17 cellular contexts compared by ENCODE assay signal in genomic region chr13:111292710-111293485, GRCh38. TPM values are rescaled to one million over a fixed set of nuclear protein-coding genes. Genes with fewer than 3 reads are reported as not detected.
A peak's percentile ranks its signal among the peaks of the same experiment; 100 is the strongest.
DNase-seq lines count a peak whose midpoint lies in the region; ATAC-seq lines count a peak whose summit lies in the region.
"Had no signal": no experiment of that assay in that cellular context is flagged by ENCODE, and none has a peak within 500 bp of the region (broad histone marks: within the 10 kb centered on the region; RNA-seq: fewer than 3 reads in every experiment).

No MANE protein-coding gene starts in this region.

- peak; percentile 30 for DNase-seq in activated CD8-positive, alpha-beta memory T cell treated with anti-CD3 and anti-CD28 coated beads for 24 hours
- no peak for DNase-seq in activated CD8-positive, alpha-beta memory T cell treated with anti-CD3 and anti-CD28 coated beads, Interleukin-2, amount 50 U/mL, for 48 hours
- DNase-seq in T-helper 17 cell (no peak), myocyte (ENCODE audit: low read depth) (peak; percentile 45), superior temporal gyrus (ENCODE audit: extremely low spot score) (peak; percentile 41), NCI-H1694 (lab: John Stamatoyannopoulos, UW) (no peak), mesenchymal stem cell (no peak)
- no peak for DNase-seq in activated CD4-positive, alpha-beta T cell treated with anti-CD3 and anti-CD28 coated beads for 1 hour
- DNase-seq: ACHN; CD4-positive, alpha-beta T cell; DMS53; HCEC 1CT; HFFc6 had no signal

- H2AK5ac ChIP-seq in mesenchymal stem cell (ENCODE audit: low read length, severe bottlenecking): no peak overlapping the region

- H3K4me3 Mint-ChIP-seq in T-helper 17 cell: no peak overlapping the region
- H3K4me3 Mint-ChIP-seq: CD4-positive, alpha-beta T cell; HFFc6 had no signal

- WGBS in mesenchymal stem cell: 98% methylated on average over 13 of the region's 13 CpGs

- no peak overlapping the region for H3K9ac ChIP-seq in mesenchymal stem cell (ENCODE audit: low read length)
- H3K9ac ChIP-seq: BLaER1 treated with 17β-estradiol and CSF1 and Interleukin-3, amounts not matched to agents 10 nM and 100 nM had no signal

- no peak overlapping the region for H2BK12ac ChIP-seq in mesenchymal stem cell (ENCODE audit: low read length in 2 of 2)

- H2BK5ac ChIP-seq in mesenchymal stem cell (ENCODE audit: low read depth, low read length, poor library complexity, severe bottlenecking): no peak overlapping the region

- H3K4ac ChIP-seq in mesenchymal stem cell (ENCODE audit: low read depth in 1 of 2, low read length in 2 of 2): no peak overlapping the region

- no peak overlapping the region for H3K14ac ChIP-seq in mesenchymal stem cell (ENCODE audit: low read length in 2 of 2)

- H3K4me1 Mint-ChIP-seq in T-helper 17 cell: peaks cover 33% of the 10 kb centered on the region

- no peak overlapping the region for H3K27ac ChIP-seq in mesenchymal stem cell (ENCODE audit: low read length, poor library complexity, severe bottlenecking)
- H3K27ac ChIP-seq: BLaER1 treated with 17β-estradiol and CSF1 and Interleukin-3, amounts not matched to agents 10 nM and 100 nM; HL-60 had no signal

- H3K4me1 ChIP-seq in mesenchymal stem cell (ENCODE audit: control insufficient read depth, insufficient read depth, low read depth, low read length): peaks cover 3% of the 10 kb centered on the region

- no peak overlapping the region for H3K23ac ChIP-seq in mesenchymal stem cell (ENCODE audit: low read length in 2 of 2)

- H3K27me3 ChIP-seq in mesenchymal stem cell (ENCODE audit: control insufficient read depth in 1 of 2, insufficient read depth in 1 of 2, low read length in 2 of 2): no peaks in the 10 kb centered on the region
- H3K27me3 ChIP-seq: BLaER1 treated with 17β-estradiol and CSF1 and Interleukin-3, amounts not matched to agents 10 nM and 100 nM had no signal

- H3K4me2 ChIP-seq in mesenchymal stem cell (ENCODE audit: low read length, poor library complexity, severe bottlenecking): no peak overlapping the region
- H3K4me2 ChIP-seq: BLaER1 treated with 17β-estradiol and CSF1 and Interleukin-3, amounts not matched to agents 10 nM and 100 nM had no signal

- H3K9me3 ChIP-seq in T-helper 17 cell (ENCODE audit: control insufficient read depth, low read length, poor library complexity, severe bottlenecking) (no peaks in the 10 kb centered on the region), mesenchymal stem cell (ENCODE audit: control insufficient read depth, low read length) (no peaks in the 10 kb centered on the region)
- H3K9me3 ChIP-seq: BLaER1 treated with 17β-estradiol and CSF1 and Interleukin-3, amounts not matched to agents 10 nM and 100 nM had no signal

- no peak overlapping the region for H4K8ac ChIP-seq in mesenchymal stem cell (ENCODE audit: low read length)

- H3K27ac Mint-ChIP-seq in T-helper 17 cell: peak overlapping the region; percentile 8
- H3K27ac Mint-ChIP-seq: CD4-positive, alpha-beta T cell; HFFc6 had no signal

- ATAC-seq in T-helper 17 cell: no peak

- H4K91ac ChIP-seq in mesenchymal stem cell (ENCODE audit: low read length): no peak overlapping the region

- no peaks in the 10 kb centered on the region for H3K27me3 Mint-ChIP-seq in T-helper 17 cell
- H3K27me3 Mint-ChIP-seq: CD4-positive, alpha-beta T cell had no signal

- no peak overlapping the region for H2BK120ac ChIP-seq in mesenchymal stem cell (ENCODE audit: low read depth, low read length)

- H2AFZ ChIP-seq in mesenchymal stem cell (ENCODE audit: low read depth, low read length): no peak overlapping the region

- H3K4me3 ChIP-seq in mesenchymal stem cell (ENCODE audit: insufficient read depth in 1 of 2, low read depth in 1 of 2, low read length in 2 of 2): no peak overlapping the region
- H3K4me3 ChIP-seq: BLaER1 treated with 17β-estradiol and CSF1 and Interleukin-3, amounts not matched to agents 10 nM and 100 nM had no signal

- H3K79me1 ChIP-seq in mesenchymal stem cell (replicated peaks; ENCODE audit: low read length, poor library complexity, severe bottlenecking): peaks cover 35% of the 10 kb centered on the region

- H2BK15ac ChIP-seq in mesenchymal stem cell (ENCODE audit: low read depth, poor library complexity, severe bottlenecking): no peak overlapping the region

- H3K36me3 ChIP-seq in mesenchymal stem cell (ENCODE audit: control insufficient read depth in 1 of 2, insufficient read depth in 2 of 2, low read depth in 1 of 2, low read length in 2 of 2): peaks cover 44 to 97% of the 10 kb centered on the region in 2 experiments

- H3K36me3 Mint-ChIP-seq in T-helper 17 cell (ENCODE audit: low read depth): peaks cover 7% of the 10 kb centered on the region

- H3K18ac ChIP-seq in mesenchymal stem cell (ENCODE audit: low read depth in 1 of 2, low read length in 2 of 2): no peak overlapping the region

RNA-seq across cellular contexts. Expression of gene TEX29, which starts 27.5 kb away (rescaled TPM):
- total RNA-seq in T-helper 17 cell (not detected), myocyte (not detected in 2 replicates)
- polyA plus RNA-seq in myocyte (2012): 0.19 TPM
- polyA plus RNA-seq in mesenchymal stem cell (2013, experiment 1 of 2): 0.41 TPM
- polyA plus RNA-seq in mesenchymal stem cell (2013, experiment 2 of 2): 0.44 TPM
- total RNA-seq: A172, H4 had no signal

Comparison
In these comparisons a context has a peak if more than half of its experiments do, and no peak if none do; other contexts are left out.
1. DNase-seq: peak in activated CD8-positive, alpha-beta memory T cell treated with anti-CD3 and anti-CD28 coated beads for 24 hours (single experiment), myocyte (single experiment) and superior temporal gyrus (single experiment); none in activated CD8-positive, alpha-beta memory T cell treated with anti-CD3 and anti-CD28 coated beads, Interleukin-2, amount 50 U/mL, for 48 hours (single experiment), T-helper 17 cell (0 of 3), activated CD4-positive, alpha-beta T cell treated with anti-CD3 and anti-CD28 coated beads for 1 hour (single experiment), NCI-H1694 (single experiment) and mesenchymal stem cell (single experiment).